12 cellular contexts compared by ENCODE assay signal in the genomic region with DNA sequence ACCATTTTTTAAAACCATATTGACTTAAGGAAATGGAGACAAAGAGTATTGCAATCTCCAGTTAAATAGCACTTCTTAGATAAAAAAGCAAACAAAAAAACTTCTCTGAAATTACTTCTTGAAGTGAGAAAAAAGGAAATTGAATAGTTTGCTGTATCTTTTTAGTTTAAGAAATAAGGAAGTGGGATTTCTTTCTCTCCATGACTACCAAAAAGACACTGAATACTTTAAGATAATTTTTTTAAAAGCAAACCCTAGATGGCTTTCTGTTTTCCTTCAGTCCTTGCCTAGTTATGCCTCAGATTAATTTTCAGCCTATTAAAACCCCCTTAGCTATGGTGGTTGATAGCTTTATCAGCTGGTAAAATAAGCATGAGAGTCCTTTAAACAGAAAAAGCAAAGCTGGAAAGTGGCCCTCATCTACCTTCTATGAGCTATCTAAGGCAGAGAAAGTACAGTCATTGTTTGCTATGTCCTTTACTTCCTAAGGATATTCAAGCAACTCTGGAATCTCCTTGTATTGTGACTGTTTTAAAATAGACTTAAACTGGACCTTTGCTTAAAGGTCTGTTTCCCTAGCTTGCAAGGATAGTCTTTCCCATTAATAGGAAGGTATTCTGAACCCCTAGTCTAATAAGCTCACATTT. TPM values are rescaled to one million over a fixed set of nuclear protein-coding genes. Genes with fewer than 3 reads are reported as not detected.
DNase-seq lines count a peak whose midpoint lies in the region; ATAC-seq and TF ChIP-seq lines count a peak whose summit lies in the region.
"Had no signal": no experiment of that assay in that cellular context is flagged by ENCODE, and none has a peak within 500 bp of the region (broad histone marks: within the 10 kb centered on the region; RNA-seq: fewer than 3 reads in every experiment).

No MANE protein-coding gene starts in this region.

- no peaks in the 10 kb centered on the region for H3K79me2 ChIP-seq in neural progenitor cell (ENCODE audit: low read depth)
- no peaks in the 10 kb centered on the region for H3K79me2 ChIP-seq in GM23338 (replicated peaks; ENCODE audit: insufficient read depth)

- H3K9me3 Mint-ChIP-seq in endothelial cell (ENCODE audit: unreplicated experiment) (no peaks in the 10 kb centered on the region), neural progenitor cell (no peaks in the 10 kb centered on the region), GM23338 (no peaks in the 10 kb centered on the region)

- no peaks in the 10 kb centered on the region for H3K36me3 Mint-ChIP-seq in endothelial cell (ENCODE audit: low read depth, unreplicated experiment)
- no peaks in the 10 kb centered on the region for H3K36me3 Mint-ChIP-seq in neural progenitor cell
- no peaks in the 10 kb centered on the region for H3K36me3 Mint-ChIP-seq in GM23338 (ENCODE audit: low read depth)

- H3K27ac ChIP-seq in neural progenitor cell (no peak overlapping the region), GM23338 (ENCODE audit: low read depth) (no peak overlapping the region)
- H3K27ac ChIP-seq: neutrophil had no signal

- peak overlapping the region; percentile 88 for H3K27ac Mint-ChIP-seq in endothelial cell (ENCODE audit: unreplicated experiment)
- no peak overlapping the region for H3K27ac Mint-ChIP-seq in neural progenitor cell
- no peak overlapping the region for H3K27ac Mint-ChIP-seq in GM23338

- H3K4me3 ChIP-seq in neural progenitor cell (no peak overlapping the region), GM23338 (no peak overlapping the region)
- H3K4me3 ChIP-seq: smooth muscle cell had no signal

- ATAC-seq in GM18861 (IDR thresholded peaks at IDR 0.05; ENCODE audit: unreplicated experiment) = no peak
- ATAC-seq in GM23338 = no peak

- H4K20me1 ChIP-seq in neural progenitor cell (ENCODE audit: low read depth) = no peaks in the 10 kb centered on the region
- no peaks in the 10 kb centered on the region for H4K20me1 ChIP-seq in GM23338 (replicated peaks; ENCODE audit: insufficient read depth)

- no peak overlapping the region for H3K4me2 ChIP-seq in neural progenitor cell
- H3K4me2 ChIP-seq in GM23338 = no peak overlapping the region
- H3K4me2 ChIP-seq: smooth muscle cell had no signal

- H3K4me1 Mint-ChIP-seq in endothelial cell (ENCODE audit: unreplicated experiment) (peaks cover 19% of the 10 kb centered on the region), neural progenitor cell (peaks cover 15% of the 10 kb centered on the region), GM23338 (no peaks in the 10 kb centered on the region; the same call in 2 of the 3 replicates)

- H3K4me3 Mint-ChIP-seq in endothelial cell (ENCODE audit: unreplicated experiment) (no peak overlapping the region), neural progenitor cell (no peak overlapping the region), GM23338 (no peak overlapping the region)

- peaks cover 1% of the 10 kb centered on the region; the same call in 1 of the 2 replicates for H3K9me2 ChIP-seq in GM23338 (ENCODE audit: insufficient read depth)

- no peaks in the 10 kb centered on the region for H3K36me3 ChIP-seq in neural progenitor cell
- no peaks in the 10 kb centered on the region for H3K36me3 ChIP-seq in GM23338 (ENCODE audit: insufficient read depth)
- H3K36me3 ChIP-seq: neutrophil had no signal

- TF ChIP-seq CTCF in endothelial cell (IDR thresholded peaks at IDR 0.05; ENCODE audit: unreplicated experiment) (no peak), neural progenitor cell (IDR thresholded peaks at IDR 0.05) (no peak), GM23338 (conservative IDR thresholded peaks at IDR 0.05; ENCODE audit: low read depth in 2 of 2) (no peak)

- H3K27me3 ChIP-seq in neural progenitor cell (peaks cover 73% of the 10 kb centered on the region), GM23338 (ENCODE audit: insufficient read depth) (peaks cover 33% of the 10 kb centered on the region)

- no peak overlapping the region for H3K9ac ChIP-seq in neural progenitor cell

- peaks cover 1% of the 10 kb centered on the region for H3K27me3 Mint-ChIP-seq in endothelial cell (ENCODE audit: unreplicated experiment)
- peaks cover 3% of the 10 kb centered on the region for H3K27me3 Mint-ChIP-seq in neural progenitor cell (ENCODE audit: insufficient read depth, low read depth)
- H3K27me3 Mint-ChIP-seq in GM23338 (ENCODE audit: insufficient read depth, low read depth, poor library complexity) = no peaks in the 10 kb centered on the region

- H3K4me1 ChIP-seq in neural progenitor cell = peaks cover 7% of the 10 kb centered on the region
- no peaks in the 10 kb centered on the region for H3K4me1 ChIP-seq in GM23338 (ENCODE audit: insufficient read depth)

- H3K9me3 ChIP-seq in neural progenitor cell (ENCODE audit: low read depth) = no peaks in the 10 kb centered on the region
- H3K9me3 ChIP-seq: neutrophil had no signal

- peak; percentile 5 for DNase-seq in NCI-H510A treated with DMSO at 0.1 percent for 48 hours (lab: John Stamatoyannopoulos, UW)
- DNase-seq in NCI-H510A (lab: John Stamatoyannopoulos, UW) = no peak
- DNase-seq in MV-4-11 (lab: John Stamatoyannopoulos, UW) = peak; percentile 73
- DNase-seq in endothelial cell (ENCODE audit: low spot score) = no peak
- no peak for DNase-seq in neural progenitor cell (ENCODE audit: low spot score)
- DNase-seq in hepatic stellate cell (ENCODE audit: low spot score) = no peak
- DNase-seq in GM23338 (ENCODE audit: low spot score) = no peak
- DNase-seq: erythroblast, HCEC 1CT had no signal

- peak overlapping the region; percentile 4 for H2AFZ ChIP-seq in neural progenitor cell (replicated peaks)
- no peak overlapping the region for H2AFZ ChIP-seq in GM23338

- H3F3A ChIP-seq in neural progenitor cell (ENCODE audit: low read depth) (peaks cover 9% of the 10 kb centered on the region), GM23338 (replicated peaks; ENCODE audit: low read depth) (no peaks in the 10 kb centered on the region)

TF ChIP-seq in GM23338, 12 proteins besides CTCF, POLR2A, EP300 and RAD21 (continues in another document):
- TF ChIP-seq ZNF331 (CRISPR knock-in tag; IDR thresholded peaks at IDR 0.05; ENCODE audit: low read depth) (no peak), EZH2phosphoT487 (IDR thresholded peaks at IDR 0.05; ENCODE audit: unreplicated experiment) (no peak), ZNF114 (CRISPR knock-in tag; IDR thresholded peaks at IDR 0.05) (no peak), EZH2 (IDR thresholded peaks at IDR 0.05; ENCODE audit: low read depth, unreplicated experiment) (no peak), JUNB (IDR thresholded peaks at IDR 0.05; ENCODE audit: unreplicated experiment) (no peak), CREB1 (CRISPR knock-in tag; IDR thresholded peaks at IDR 0.05; ENCODE audit: low read depth) (no peak), POLR2AphosphoS5 (IDR thresholded peaks at IDR 0.05; ENCODE audit: low read depth) (no peak)
- TF ChIP-seq, protein P1, sequence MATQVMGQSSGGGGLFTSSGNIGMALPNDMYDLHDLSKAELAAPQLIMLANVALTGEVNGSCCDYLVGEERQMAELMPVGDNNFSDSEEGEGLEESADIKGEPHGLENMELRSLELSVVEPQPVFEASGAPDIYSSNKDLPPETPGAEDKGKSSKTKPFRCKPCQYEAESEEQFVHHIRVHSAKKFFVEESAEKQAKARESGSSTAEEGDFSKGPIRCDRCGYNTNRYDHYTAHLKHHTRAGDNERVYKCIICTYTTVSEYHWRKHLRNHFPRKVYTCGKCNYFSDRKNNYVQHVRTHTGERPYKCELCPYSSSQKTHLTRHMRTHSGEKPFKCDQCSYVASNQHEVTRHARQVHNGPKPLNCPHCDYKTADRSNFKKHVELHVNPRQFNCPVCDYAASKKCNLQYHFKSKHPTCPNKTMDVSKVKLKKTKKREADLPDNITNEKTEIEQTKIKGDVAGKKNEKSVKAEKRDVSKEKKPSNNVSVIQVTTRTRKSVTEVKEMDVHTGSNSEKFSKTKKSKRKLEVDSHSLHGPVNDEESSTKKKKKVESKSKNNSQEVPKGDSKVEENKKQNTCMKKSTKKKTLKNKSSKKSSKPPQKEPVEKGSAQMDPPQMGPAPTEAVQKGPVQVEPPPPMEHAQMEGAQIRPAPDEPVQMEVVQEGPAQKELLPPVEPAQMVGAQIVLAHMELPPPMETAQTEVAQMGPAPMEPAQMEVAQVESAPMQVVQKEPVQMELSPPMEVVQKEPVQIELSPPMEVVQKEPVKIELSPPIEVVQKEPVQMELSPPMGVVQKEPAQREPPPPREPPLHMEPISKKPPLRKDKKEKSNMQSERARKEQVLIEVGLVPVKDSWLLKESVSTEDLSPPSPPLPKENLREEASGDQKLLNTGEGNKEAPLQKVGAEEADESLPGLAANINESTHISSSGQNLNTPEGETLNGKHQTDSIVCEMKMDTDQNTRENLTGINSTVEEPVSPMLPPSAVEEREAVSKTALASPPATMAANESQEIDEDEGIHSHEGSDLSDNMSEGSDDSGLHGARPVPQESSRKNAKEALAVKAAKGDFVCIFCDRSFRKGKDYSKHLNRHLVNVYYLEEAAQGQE (IDR thresholded peaks at IDR 0.05; ENCODE audit: unreplicated experiment) = no peak

RNA-seq across cellular contexts. Expression of a gene that starts 28.6 kb away (rescaled TPM):
- total RNA-seq in endothelial cell (ENCODE audit: unreplicated experiment) (1.1 TPM), neural progenitor cell (ENCODE audit: low replicate concordance) (0.96 TPM in 1 of 2 replicates, not detected in the other)
- total RNA-seq in GM23338 (2014; rRNA removed; shearing (Covaris generic)) = 0.28 TPM in 1 of 2 replicates, not detected in the other
- polyA plus RNA-seq in GM23338 (2016; fragmentation: Nextera tagmentation; extraction: Ambion mirVana) = 0.26 and 1.3 TPM in 2 replicates

RNA-seq across cellular contexts. Expression of a gene that starts 38.1 kb away (rescaled TPM):
- 24.1 TPM for total RNA-seq in endothelial cell (ENCODE audit: unreplicated experiment)
- 0.34 TPM in 1 of 2 replicates, not detected in the other for total RNA-seq in neural progenitor cell (ENCODE audit: low replicate concordance)
- total RNA-seq in GM23338 (2014; rRNA removed; shearing (Covaris generic)) = 1.2 TPM in 1 of 2 replicates, not detected in the other
- not detected in 2 replicates for polyA plus RNA-seq in GM23338 (2016; fragmentation: Nextera tagmentation; extraction: Ambion mirVana)
- total RNA-seq: smooth muscle cell had no signal

RNA-seq across cellular contexts. Expression of a gene that starts 38.2 kb away (rescaled TPM):
- 2.0 TPM for total RNA-seq in endothelial cell (ENCODE audit: unreplicated experiment)
- total RNA-seq in neural progenitor cell (ENCODE audit: low replicate concordance) = 1.1 TPM in 2 replicates
- total RNA-seq in GM23338 (2014; rRNA removed; shearing (Covaris generic)) = 0.31 TPM in 1 of 2 replicates, not detected in the other
- 0.61 and 0.65 TPM in 2 replicates for polyA plus RNA-seq in GM23338 (2016; fragmentation: Nextera tagmentation; extraction: Ambion mirVana)

RNA-seq across cellular contexts. Expression of a gene that starts 51.5 kb away (rescaled TPM):
- 7.2 TPM for total RNA-seq in endothelial cell (ENCODE audit: unreplicated experiment)
- total RNA-seq in neural progenitor cell (ENCODE audit: low replicate concordance) = 1.5 and 2.2 TPM in 2 replicates
- total RNA-seq in GM23338 (2014; rRNA removed; shearing (Covaris generic)) = 2.3 and 2.7 TPM in 2 replicates
- 1.4 and 1.6 TPM in 2 replicates for polyA plus RNA-seq in GM23338 (2016; fragmentation: Nextera tagmentation; extraction: Ambion mirVana)

Comparison
In these comparisons a context has a peak if more than half of its experiments do, and no peak if none do; other contexts are left out.
1. DNase-seq: peak in NCI-H510A treated with DMSO at 0.1 percent for 48 hours (single experiment) and MV-4-11 (single experiment); none in NCI-H510A (single experiment), endothelial cell (single experiment), neural progenitor cell (single experiment), hepatic stellate cell (single experiment) and GM23338 (single experiment).
2. RNA of a gene that starts 38.1 kb away (total RNA-seq): 24.1 TPM in endothelial cell (single experiment); 1.2 TPM in GM23338 and 0.34 TPM in neural progenitor cell; every median in the first group is over 10 times any median in the second.